In the genomic region with DNA sequence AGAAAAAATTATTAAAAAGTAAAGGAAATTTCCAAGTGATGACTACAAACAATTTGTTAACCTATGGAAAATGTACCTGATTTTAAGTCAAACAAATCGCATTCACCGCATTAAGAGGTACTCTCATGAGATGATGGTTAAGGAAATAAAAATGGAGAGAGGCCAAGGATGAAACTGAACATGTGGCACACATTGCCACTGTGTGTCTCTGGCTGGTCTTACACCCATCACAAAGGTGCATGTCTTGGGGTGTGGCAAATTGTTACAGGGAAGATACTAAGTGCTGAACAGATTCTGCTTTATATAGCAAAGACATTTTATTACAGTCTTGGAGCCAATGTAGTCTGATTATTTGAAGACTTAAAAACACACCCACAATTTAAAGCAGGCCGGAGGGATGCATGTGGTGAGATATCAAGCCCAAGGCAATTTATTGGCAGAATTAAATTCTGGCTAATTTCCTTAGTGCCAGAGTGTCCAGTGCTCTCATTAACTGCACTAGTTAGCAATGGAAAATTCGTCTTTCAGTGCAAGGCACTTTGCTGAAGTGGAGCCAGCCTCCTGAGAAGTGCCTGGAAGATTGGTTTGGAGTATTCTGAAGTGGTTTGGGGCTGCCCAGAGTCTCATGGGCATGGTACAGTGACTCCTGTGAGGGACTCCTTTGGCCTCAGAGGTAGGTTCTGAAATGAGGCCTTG, we compare ENCODE assay signal across 15 cellular contexts.
DNase-seq lines count a peak whose midpoint lies in the region; ATAC-seq and TF ChIP-seq lines count a peak whose summit lies in the region.
"Had no signal": no experiment of that assay in that cellular context is flagged by ENCODE, and none has a peak within 500 bp of the region (broad histone marks: within the 10 kb centered on the region; RNA-seq: fewer than 3 reads in every experiment).

No MANE protein-coding gene starts in this region.

- peaks cover 22% of the 10 kb centered on the region for H3K4me1 Mint-ChIP-seq in brain
- H3K4me1 Mint-ChIP-seq in activated CD8-positive, alpha-beta T cell treated with anti-CD3 and anti-CD28 coated beads, Interleukin-2, amount 10 ng/mL, durations not matched to agents 7 days and 5 days (ENCODE audit: low read depth), result no peaks in the 10 kb centered on the region
- H3K4me1 Mint-ChIP-seq: CD4-positive, alpha-beta memory T cell had no signal

- peak overlapping the region in 1 of 5 experiments; percentile 60 for H3K4me3 Mint-ChIP-seq in brain
- H3K4me3 Mint-ChIP-seq in activated CD8-positive, alpha-beta T cell treated with anti-CD3 and anti-CD28 coated beads, Interleukin-2, amount 10 ng/mL, durations not matched to agents 7 days and 5 days, result no peak overlapping the region
- H3K4me3 Mint-ChIP-seq: CD4-positive, alpha-beta memory T cell; T-helper 1 cell treated with Interleukin-12 subunit alpha and Interleukin-12 subunit beta and Interleukin-4 antibody, amounts not matched to agents 30 μg/mL and 1 μg/mL, for 36 hours had no signal

- H3K27me3 Mint-ChIP-seq in brain, result peaks cover 17% of the 10 kb centered on the region
- H3K27me3 Mint-ChIP-seq in activated CD8-positive, alpha-beta T cell treated with anti-CD3 and anti-CD28 coated beads, Interleukin-2, amount 10 ng/mL, durations not matched to agents 7 days and 5 days (ENCODE audit: low read depth), result peaks cover 7% of the 10 kb centered on the region

- no peaks in the 10 kb centered on the region for H3K9me3 ChIP-seq in ovary

- no peak for TF ChIP-seq POLR2A in ovary (IDR thresholded peaks at IDR 0.05)

- peak overlapping the region in 4 of 5 experiments; percentile 59 to 85 (median 75) for H3K27ac Mint-ChIP-seq in brain
- H3K27ac Mint-ChIP-seq in activated CD8-positive, alpha-beta T cell treated with anti-CD3 and anti-CD28 coated beads, Interleukin-2, amount 10 ng/mL, durations not matched to agents 7 days and 5 days, result no peak overlapping the region
- H3K27ac Mint-ChIP-seq: CD4-positive, alpha-beta memory T cell; T-helper 1 cell treated with Interleukin-12 subunit alpha and Interleukin-12 subunit beta and Interleukin-4 antibody, amounts not matched to agents 30 μg/mL and 1 μg/mL, for 36 hours had no signal

- DNase-seq in DMS79 treated with DMSO at 0.1 percent for 48 hours (lab: John Stamatoyannopoulos, UW) (peak; percentile 100), NCI-H1105 treated with DMSO at 0.1 percent for 48 hours (lab: John Stamatoyannopoulos, UW) (peak; percentile 23), medulla oblongata (ENCODE audit: extremely low spot score) (peak; percentile 69), ovary (no peak), NCI-H2196 treated with DMSO at 0.1 percent for 48 hours (lab: John Stamatoyannopoulos, UW; ENCODE audit: unreplicated experiment) (no peak), DMS53 treated with DMSO at 0.1 percent for 48 hours (lab: John Stamatoyannopoulos, UW; ENCODE audit: unreplicated experiment) (no peak)
- no peak for DNase-seq in activated CD8-positive, alpha-beta T cell treated with anti-CD3 and anti-CD28 coated beads, Interleukin-2, amount 10 ng/mL, durations not matched to agents 7 days and 5 days
- DNase-seq: AML-193; CD4-positive, alpha-beta memory T cell; MM.1S; NCI-H1694; NCI-H526 treated with DMSO at 0.1 percent for 48 hours had no signal

- no peak for TF ChIP-seq EP300 in ovary (IDR thresholded peaks at IDR 0.05)

- CTCF ChIA-PET in activated CD8-positive, alpha-beta T cell treated with anti-CD3 and anti-CD28 coated beads, Interleukin-2, amount 10 ng/mL, durations not matched to agents 7 days and 5 days (lab: Charles Lee), result no interaction called here

- POLR2A ChIA-PET in activated CD8-positive, alpha-beta T cell treated with anti-CD3 and anti-CD28 coated beads, Interleukin-2, amount 10 ng/mL, durations not matched to agents 7 days and 5 days (lab: Charles Lee), result no interaction called here

- H3K36me3 ChIP-seq in ovary, result no peaks in the 10 kb centered on the region

- peaks cover 0 to 9% (median 8%) of the 10 kb centered on the region in 5 experiments for H3K9me3 Mint-ChIP-seq in brain
- H3K9me3 Mint-ChIP-seq in activated CD8-positive, alpha-beta T cell treated with anti-CD3 and anti-CD28 coated beads, Interleukin-2, amount 10 ng/mL, durations not matched to agents 7 days and 5 days (ENCODE audit: insufficient read depth), result no peaks in the 10 kb centered on the region
- H3K9me3 Mint-ChIP-seq: CD4-positive, alpha-beta memory T cell; T-helper 1 cell treated with Interleukin-12 subunit alpha and Interleukin-12 subunit beta and Interleukin-4 antibody, amounts not matched to agents 30 μg/mL and 1 μg/mL, for 36 hours had no signal

- H3K27ac ChIP-seq in ovary, result no peak overlapping the region
- H3K27ac ChIP-seq: SK-N-MC had no signal

- intact Hi-C loops in ovary (cut with DNase I), result no loop called here

- ATAC-seq in activated CD8-positive, alpha-beta T cell treated with anti-CD3 and anti-CD28 coated beads, Interleukin-2, amount 10 ng/mL, durations not matched to agents 7 days and 5 days, result no peak

- TF ChIP-seq CTCF in brain (conservative IDR thresholded peaks at IDR 0.05), result no peak
- TF ChIP-seq CTCF in ovary (IDR thresholded peaks at IDR 0.05), result no peak

- WGBS in ovary, 3 donors, result 84 to 87% (median 84%) methylated on average over 4 of the region's 4 CpGs

- H3K36me3 Mint-ChIP-seq in brain, result no peaks in the 10 kb centered on the region
- no peaks in the 10 kb centered on the region for H3K36me3 Mint-ChIP-seq in activated CD8-positive, alpha-beta T cell treated with anti-CD3 and anti-CD28 coated beads, Interleukin-2, amount 10 ng/mL, durations not matched to agents 7 days and 5 days (ENCODE audit: low read depth)
- H3K36me3 Mint-ChIP-seq: CD4-positive, alpha-beta memory T cell had no signal

- H3K27me3 ChIP-seq in ovary, result no peaks in the 10 kb centered on the region

- H3K4me3 ChIP-seq in ovary, result no peak overlapping the region
- H3K4me3 ChIP-seq: SK-N-MC had no signal

- no peaks in the 10 kb centered on the region for H3K4me1 ChIP-seq in ovary (ENCODE audit: insufficient read depth)

Comparison
In these comparisons a context has a peak if more than half of its experiments do, and no peak if none do; other contexts are left out.
1. DNase-seq: peak in DMS79 treated with DMSO at 0.1 percent for 48 hours (single experiment), NCI-H1105 treated with DMSO at 0.1 percent for 48 hours (single experiment) and medulla oblongata (single experiment); none in activated CD8-positive, alpha-beta T cell treated with anti-CD3 and anti-CD28 coated beads, Interleukin-2, amount 10 ng/mL, durations not matched to agents 7 days and 5 days (single experiment), ovary (0 of 5), NCI-H2196 treated with DMSO at 0.1 percent for 48 hours (single experiment) and DMS53 treated with DMSO at 0.1 percent for 48 hours (single experiment).